ENCODE assay signal across 32 cellular contexts in the genomic region with DNA sequence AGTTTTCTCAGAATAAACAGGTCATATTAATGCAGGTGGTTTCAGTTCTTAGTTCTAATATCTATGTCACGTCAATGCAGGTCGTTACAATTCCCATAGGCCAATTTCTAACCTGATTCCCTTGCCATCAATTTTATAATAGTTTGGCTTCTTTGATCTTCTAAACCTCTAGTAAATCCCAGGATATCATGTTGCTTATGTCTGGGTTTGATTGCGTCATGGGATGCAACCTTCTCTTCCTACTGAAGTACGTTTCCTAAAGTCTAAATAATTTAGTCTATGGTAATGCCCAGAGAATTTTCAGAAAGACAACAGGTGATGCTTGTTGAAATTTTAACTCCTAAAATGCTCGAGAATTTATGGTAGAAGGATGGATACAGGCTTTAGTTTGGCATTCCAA. TPM values are rescaled to one million over a fixed set of nuclear protein-coding genes. Genes with fewer than 3 reads are reported as not detected.
"Had no signal": no experiment of that assay in that cellular context is flagged by ENCODE, and none has a peak within 500 bp of the region (broad histone marks: within the 10 kb centered on the region; RNA-seq: fewer than 3 reads in every experiment).

No MANE protein-coding gene starts in this region.

- H3K4me1 ChIP-seq: adrenal gland, SJSA1 had no signal

- H3K4me3 ChIP-seq: adrenal gland, SJSA1 had no signal

- H3K27ac Mint-ChIP-seq: activated CD4-positive, alpha-beta T cell treated with anti-CD3 and anti-CD28 coated beads, Interleukin-2, amount 10 ng/mL, durations not matched to agents 24 days and 14 days; activated CD8-positive, alpha-beta T cell treated with anti-CD3 and anti-CD28 coated beads for 36 hours; activated naive CD4-positive, alpha-beta T cell treated with anti-CD3 and anti-CD28 coated beads, Interleukin-2, amount 50 U/mL, for 24 hours; activated naive CD8-positive, alpha-beta T cell treated with anti-CD3 and anti-CD28 coated beads, Interleukin-2, amount 10 ng/mL, durations not matched to agents 7 days and 5 days; activated T-cell treated with anti-CD3 and anti-CD28 coated beads, Interleukin-2, amount 50 U/mL, for 24 hours; activated T-helper 2 cell treated with anti-CD3 and anti-CD28 coated beads, Interferon-gamma antibody, Interleukin-2, Interleukin-4, amounts not matched to agents 10 μg/mL and 5 μg/mL and 100 μg/mL, durations not matched to agents 14 hours and 24 hours and 36 hours; brain; IgD-negative memory B cell had no signal

- H3K27ac ChIP-seq: adrenal gland, KMS-11, SJSA1 had no signal

- DNase-seq: activated CD4-positive, alpha-beta T cell treated with anti-CD3 and anti-CD28 coated beads, Interleukin-2, amount 10 ng/mL, durations not matched to agents 24 days and 14 days; activated CD4-positive, alpha-beta T cell treated with anti-CD3 and anti-CD28 coated beads, Interleukin-2, amount 50 U/mL, for 4 hours; activated CD8-positive, alpha-beta T cell treated with anti-CD3 and anti-CD28 coated beads for 36 hours; activated gamma-delta T cell; activated naive CD4-positive, alpha-beta T cell treated with Interleukin-2 at 50 U/mL for 16 hours; activated naive CD8-positive, alpha-beta T cell treated with anti-CD3 and anti-CD28 coated beads, Interleukin-2, amount 10 ng/mL, durations not matched to agents 7 days and 5 days; activated T-cell treated with anti-CD3 and anti-CD28 coated beads, Interleukin-2, amount 50 U/mL, for 24 hours; adrenal gland; anterior cingulate cortex; NCI-H1105; NCI-H1417 treated with DMSO at 0.1 percent for 48 hours; NCI-H187 treated with DMSO at 0.1 percent for 48 hours; NCI-H2081; NCI-H345; NCI-H524 treated with DMSO at 0.1 percent for 48 hours; RPMI8226; SHP77 treated with DMSO at 0.1 percent for 48 hours; SK-N-SH; SW 1271 had no signal

- H3K9me3 ChIP-seq: adrenal gland, SJSA1, SK-N-SH had no signal

- H3K4me1 Mint-ChIP-seq: activated CD4-positive, alpha-beta T cell treated with anti-CD3 and anti-CD28 coated beads, Interleukin-2, amount 10 ng/mL, durations not matched to agents 24 days and 14 days; activated naive CD4-positive, alpha-beta T cell treated with anti-CD3 and anti-CD28 coated beads, Interleukin-2, amount 50 U/mL, for 24 hours; activated naive CD8-positive, alpha-beta T cell treated with anti-CD3 and anti-CD28 coated beads, Interleukin-2, amount 10 ng/mL, durations not matched to agents 7 days and 5 days; brain; central memory CD8-positive, alpha-beta T cell; IgD-negative memory B cell had no signal

- H3K36me3 ChIP-seq: adrenal gland, SJSA1 had no signal

- H3K4me3 Mint-ChIP-seq: activated CD4-positive, alpha-beta T cell treated with anti-CD3 and anti-CD28 coated beads, Interleukin-2, amount 10 ng/mL, durations not matched to agents 24 days and 14 days; activated CD8-positive, alpha-beta T cell treated with anti-CD3 and anti-CD28 coated beads for 36 hours; activated naive CD4-positive, alpha-beta T cell treated with anti-CD3 and anti-CD28 coated beads, Interleukin-2, amount 50 U/mL, for 24 hours; activated naive CD8-positive, alpha-beta T cell treated with anti-CD3 and anti-CD28 coated beads, Interleukin-2, amount 10 ng/mL, durations not matched to agents 7 days and 5 days; activated T-cell treated with anti-CD3 and anti-CD28 coated beads, Interleukin-2, amount 50 U/mL, for 24 hours; brain; central memory CD8-positive, alpha-beta T cell; IgD-negative memory B cell had no signal

- FAIRE-seq: TTC549 had no signal

- H3K9ac ChIP-seq: KMS-11, SK-N-SH had no signal

- H3K27me3 Mint-ChIP-seq: brain, IgD-negative memory B cell had no signal

- H3K36me3 Mint-ChIP-seq: activated naive CD4-positive, alpha-beta T cell treated with anti-CD3 and anti-CD28 coated beads, Interleukin-2, amount 50 U/mL, for 24 hours; activated naive CD8-positive, alpha-beta T cell treated with anti-CD3 and anti-CD28 coated beads, Interleukin-2, amount 10 ng/mL, durations not matched to agents 7 days and 5 days; brain; IgD-negative memory B cell had no signal

- H3K27me3 ChIP-seq: adrenal gland had no signal

- H3K4me2 ChIP-seq: KMS-11, SK-N-SH had no signal

- ATAC-seq: activated CD8-positive, alpha-beta T cell treated with anti-CD3 and anti-CD28 coated beads for 36 hours; Panc1 had no signal

- H3K9me3 Mint-ChIP-seq: activated CD4-positive, alpha-beta T cell treated with anti-CD3 and anti-CD28 coated beads, Interleukin-2, amount 10 ng/mL, durations not matched to agents 24 days and 14 days; activated CD8-positive, alpha-beta T cell treated with anti-CD3 and anti-CD28 coated beads for 36 hours; activated naive CD4-positive, alpha-beta T cell treated with anti-CD3 and anti-CD28 coated beads, Interleukin-2, amount 50 U/mL, for 24 hours; activated naive CD8-positive, alpha-beta T cell treated with anti-CD3 and anti-CD28 coated beads, Interleukin-2, amount 10 ng/mL, durations not matched to agents 7 days and 5 days; activated T-cell treated with anti-CD3 and anti-CD28 coated beads, Interleukin-2, amount 50 U/mL, for 24 hours; activated T-helper 2 cell treated with anti-CD3 and anti-CD28 coated beads, Interferon-gamma antibody, Interleukin-2, Interleukin-4, amounts not matched to agents 10 μg/mL and 5 μg/mL and 100 μg/mL, durations not matched to agents 14 hours and 24 hours and 36 hours; brain; central memory CD8-positive, alpha-beta T cell had no signal

RNA-seq across cellular contexts. Expression of a gene that starts 19.2 kb away (rescaled TPM):
- total RNA-seq: activated CD4-positive, alpha-beta T cell treated with anti-CD3 and anti-CD28 coated beads, Interleukin-2, amount 10 ng/mL, durations not matched to agents 24 days and 14 days; activated CD8-positive, alpha-beta T cell treated with anti-CD3 and anti-CD28 coated beads for 36 hours; activated naive CD8-positive, alpha-beta T cell treated with anti-CD3 and anti-CD28 coated beads, Interleukin-2, amount 10 ng/mL, durations not matched to agents 7 days and 5 days; activated T-helper 2 cell treated with anti-CD3 and anti-CD28 coated beads, Interferon-gamma antibody, Interleukin-2, Interleukin-4, amounts not matched to agents 10 μg/mL and 5 μg/mL and 100 μg/mL, durations not matched to agents 14 hours and 24 hours and 36 hours; adrenal gland; M059J; NCI-H460; SJSA1; T-helper 1 cell treated with Interleukin-12 subunit alpha and Interleukin-12 subunit beta and Interleukin-4 antibody, amounts not matched to agents 30 ng/mL and 1 ng/mL, for 36 hours; T-helper 2 cell treated with Interferon-gamma antibody and Interleukin-4, amounts not matched to agents 100 ng/mL and 5 ng/mL, for 36 hours had no signal
- polyA plus RNA-seq: adrenal gland, IgD-negative memory B cell, SK-N-SH had no signal

RNA-seq across cellular contexts. Expression of a gene that starts 23.8 kb away (rescaled TPM):
- total RNA-seq: activated CD4-positive, alpha-beta T cell treated with anti-CD3 and anti-CD28 coated beads, Interleukin-2, amount 10 ng/mL, durations not matched to agents 24 days and 14 days; activated CD8-positive, alpha-beta T cell treated with anti-CD3 and anti-CD28 coated beads for 36 hours; activated naive CD8-positive, alpha-beta T cell treated with anti-CD3 and anti-CD28 coated beads, Interleukin-2, amount 10 ng/mL, durations not matched to agents 7 days and 5 days; activated T-helper 2 cell treated with anti-CD3 and anti-CD28 coated beads, Interferon-gamma antibody, Interleukin-2, Interleukin-4, amounts not matched to agents 10 μg/mL and 5 μg/mL and 100 μg/mL, durations not matched to agents 14 hours and 24 hours and 36 hours; M059J; NCI-H460; SJSA1; T-helper 1 cell treated with Interleukin-12 subunit alpha and Interleukin-12 subunit beta and Interleukin-4 antibody, amounts not matched to agents 30 ng/mL and 1 ng/mL, for 36 hours; T-helper 2 cell treated with Interferon-gamma antibody and Interleukin-4, amounts not matched to agents 100 ng/mL and 5 ng/mL, for 36 hours had no signal
- polyA plus RNA-seq: IgD-negative memory B cell, SK-N-SH had no signal

RNA-seq across cellular contexts. Expression of a gene that starts 26.7 kb away (rescaled TPM):
- total RNA-seq: activated CD4-positive, alpha-beta T cell treated with anti-CD3 and anti-CD28 coated beads, Interleukin-2, amount 10 ng/mL, durations not matched to agents 24 days and 14 days; activated CD8-positive, alpha-beta T cell treated with anti-CD3 and anti-CD28 coated beads for 36 hours; activated T-helper 2 cell treated with anti-CD3 and anti-CD28 coated beads, Interferon-gamma antibody, Interleukin-2, Interleukin-4, amounts not matched to agents 10 μg/mL and 5 μg/mL and 100 μg/mL, durations not matched to agents 14 hours and 24 hours and 36 hours; adrenal gland; M059J; NCI-H460; SJSA1; T-helper 2 cell treated with Interferon-gamma antibody and Interleukin-4, amounts not matched to agents 100 ng/mL and 5 ng/mL, for 36 hours had no signal
- polyA plus RNA-seq: IgD-negative memory B cell, SK-N-SH had no signal

RNA-seq across cellular contexts. Expression of a gene that starts 42.9 kb away (rescaled TPM):
- total RNA-seq: activated CD4-positive, alpha-beta T cell treated with anti-CD3 and anti-CD28 coated beads, Interleukin-2, amount 10 ng/mL, durations not matched to agents 24 days and 14 days; activated CD8-positive, alpha-beta T cell treated with anti-CD3 and anti-CD28 coated beads for 36 hours; activated T-helper 2 cell treated with anti-CD3 and anti-CD28 coated beads, Interferon-gamma antibody, Interleukin-2, Interleukin-4, amounts not matched to agents 10 μg/mL and 5 μg/mL and 100 μg/mL, durations not matched to agents 14 hours and 24 hours and 36 hours; M059J had no signal
- polyA plus RNA-seq: IgD-negative memory B cell had no signal
